ENCODE assay signal across 31 cellular contexts in the genomic region with DNA sequence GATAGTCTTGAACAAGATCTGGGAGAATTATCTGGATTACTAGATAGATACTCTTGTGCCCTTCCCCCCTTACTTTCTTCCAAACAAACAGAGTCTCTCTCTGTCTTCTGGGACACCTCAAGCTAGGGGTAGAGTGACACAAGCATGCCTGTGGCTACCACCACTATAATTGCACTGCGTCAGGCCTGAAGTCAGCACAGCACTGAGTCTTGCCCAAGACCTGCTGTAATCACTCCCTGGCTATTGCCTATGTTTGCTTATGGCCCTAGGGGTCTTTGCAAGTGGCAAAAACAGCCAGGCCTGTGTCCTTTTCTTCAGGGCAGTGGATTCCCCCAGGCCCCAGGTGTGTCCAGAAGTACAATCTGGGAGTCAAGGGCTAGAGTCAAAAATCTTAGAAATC.
"Had no signal": no experiment of that assay in that cellular context is flagged by ENCODE, and none has a peak within 500 bp of the region (broad histone marks: within the 10 kb centered on the region; RNA-seq: fewer than 3 reads in every experiment).

No MANE protein-coding gene starts in this region.

- ATAC-seq: activated CD8-positive, alpha-beta T cell treated with anti-CD3 and anti-CD28 coated beads for 36 hours; activated naive CD4-positive, alpha-beta T cell treated with anti-CD3 and anti-CD28 coated beads, Interleukin-2, amount 50 U/mL, for 72 hours; activated T-cell treated with anti-CD3 and anti-CD28 coated beads, Interleukin-2, amount 50 U/mL, for 4 hours; activated T-cell treated with anti-CD3 and anti-CD28 coated beads, Interleukin-2, amount 50 U/mL, for 72 hours; activated T-helper 17 cell treated with anti-CD3 and anti-CD28 coated beads, Interleukin-2, amount 50 U/mL, for 72 hours; body of pancreas had no signal

- H3K9me3 ChIP-seq: adrenal gland had no signal

- DNase-seq: activated B cell treated with CpG ODN at 0.5 μM for 24 hours; activated CD4-positive, alpha-beta memory T cell treated with anti-CD3 and anti-CD28 coated beads for 36 hours; activated CD4-positive, alpha-beta T cell treated with anti-CD3 and anti-CD28 coated beads for 4 hours; activated CD4-positive, alpha-beta T cell treated with anti-CD3 and anti-CD28 coated beads, Interleukin-2, amount 10 ng/mL, durations not matched to agents 24 days and 14 days; activated CD4-positive, alpha-beta T cell treated with anti-CD3 and anti-CD28 coated beads, Interleukin-2, amount 50 U/mL, for 1 hour; activated CD4-positive, alpha-beta T cell treated with anti-CD3 and anti-CD28 coated beads, Interleukin-2, amount 50 U/mL, for 4 hours; activated CD4-positive, CD25-positive, alpha-beta regulatory T cell treated with anti-CD3 and anti-CD28 coated beads, Interleukin-2, amount 50 U/mL, for 72 hours; activated CD8-positive, alpha-beta memory T cell treated with anti-CD3 and anti-CD28 coated beads, Interleukin-2, amount 50 U/mL, for 4 hours; activated CD8-positive, alpha-beta T cell treated with anti-CD3 and anti-CD28 coated beads for 36 hours; activated effector memory CD4-positive, alpha-beta T cell treated with anti-CD3 and anti-CD28 coated beads, Interleukin-2, amount 50 U/mL, for 16 hours; activated gamma-delta T cell treated with Interleukin-2 at 50 U/mL for 16 hours; activated naive CD4-positive, alpha-beta T cell; activated naive CD4-positive, alpha-beta T cell treated with anti-CD3 and anti-CD28 coated beads for 36 hours; activated naive CD4-positive, alpha-beta T cell treated with anti-CD3 and anti-CD28 coated beads, Interleukin-2, amount 50 U/mL, for 16 hours; activated naive CD8-positive, alpha-beta T cell treated with anti-CD3 and anti-CD28 coated beads for 36 hours; activated T-cell treated with anti-CD3 and anti-CD28 coated beads for 4 hours; activated T-cell treated with anti-CD3 and anti-CD28 coated beads, Interleukin-2, amount 50 U/mL, for 1 hour; activated T-cell treated with anti-CD3 and anti-CD28 coated beads, Interleukin-2, amount 50 U/mL, for 4 hours; activated T-cell treated with anti-CD3 and anti-CD28 coated beads, Interleukin-2, amount 50 U/mL, for 72 hours; adrenal gland; amniotic stem cell; aorta; body of pancreas; brain microvascular endothelial cell; central memory CD4-positive, alpha-beta T cell; T-helper 2 cell; T-helper 9 cell had no signal

- H3K27ac ChIP-seq: adrenal gland, body of pancreas, brain microvascular endothelial cell, breast epithelium, VCaP had no signal

- H3K36me3 ChIP-seq: adrenal gland, brain microvascular endothelial cell, breast epithelium had no signal

- H3K27me3 ChIP-seq: adrenal gland, body of pancreas, brain microvascular endothelial cell, breast epithelium had no signal

- H3K4me3 ChIP-seq: adrenal gland, body of pancreas, breast epithelium had no signal

- H3K4me1 ChIP-seq: adrenal gland, body of pancreas, breast epithelium had no signal
